In the genomic region with DNA sequence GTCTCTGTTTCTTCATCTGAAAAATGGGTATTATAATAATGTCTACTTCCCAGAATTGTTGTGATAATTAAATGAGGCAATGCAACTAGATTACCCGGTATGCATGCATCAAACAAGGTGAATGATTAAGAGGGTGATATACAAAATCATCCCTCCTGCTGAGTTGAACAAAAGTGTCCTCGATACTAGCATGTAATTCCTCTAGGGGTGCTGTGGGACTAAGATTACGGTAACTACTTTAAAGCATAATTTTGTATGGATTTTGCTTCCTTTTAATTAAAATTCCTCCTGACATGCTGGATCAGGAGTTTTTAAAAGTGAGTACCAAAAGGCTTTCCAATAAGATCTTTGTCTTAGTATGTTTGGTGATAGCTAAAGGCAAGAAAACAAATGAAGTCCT, we compare ENCODE assay signal across 3 cellular contexts.
TF ChIP-seq lines count a peak whose summit lies in the region.

No MANE protein-coding gene starts in this region.

TF ChIP-seq in SK-N-SH, 30 proteins besides CTCF, POLR2A, EP300 and RAD21:
- TF ChIP-seq ELF1 (IDR thresholded peaks at IDR 0.05), result no peak
- TF ChIP-seq, protein P1, sequence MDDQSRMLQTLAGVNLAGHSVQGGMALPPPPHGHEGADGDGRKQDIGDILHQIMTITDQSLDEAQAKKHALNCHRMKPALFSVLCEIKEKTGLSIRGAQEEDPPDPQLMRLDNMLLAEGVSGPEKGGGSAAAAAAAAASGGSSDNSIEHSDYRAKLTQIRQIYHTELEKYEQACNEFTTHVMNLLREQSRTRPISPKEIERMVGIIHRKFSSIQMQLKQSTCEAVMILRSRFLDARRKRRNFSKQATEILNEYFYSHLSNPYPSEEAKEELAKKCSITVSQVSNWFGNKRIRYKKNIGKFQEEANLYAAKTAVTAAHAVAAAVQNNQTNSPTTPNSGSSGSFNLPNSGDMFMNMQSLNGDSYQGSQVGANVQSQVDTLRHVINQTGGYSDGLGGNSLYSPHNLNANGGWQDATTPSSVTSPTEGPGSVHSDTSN (IDR thresholded peaks at IDR 0.05), result no peak
- no peak for TF ChIP-seq IRF3 (IDR thresholded peaks at IDR 0.05; ENCODE audit: low read depth, low read length)
- no peak for TF ChIP-seq EZH2phosphoT487 (IDR thresholded peaks at IDR 0.05; ENCODE audit: borderline replicate concordance, low read depth)
- TF ChIP-seq TAF1 (IDR thresholded peaks at IDR 0.05; ENCODE audit: borderline replicate concordance, low read depth, low read length), result no peak
- TF ChIP-seq, protein P2, sequence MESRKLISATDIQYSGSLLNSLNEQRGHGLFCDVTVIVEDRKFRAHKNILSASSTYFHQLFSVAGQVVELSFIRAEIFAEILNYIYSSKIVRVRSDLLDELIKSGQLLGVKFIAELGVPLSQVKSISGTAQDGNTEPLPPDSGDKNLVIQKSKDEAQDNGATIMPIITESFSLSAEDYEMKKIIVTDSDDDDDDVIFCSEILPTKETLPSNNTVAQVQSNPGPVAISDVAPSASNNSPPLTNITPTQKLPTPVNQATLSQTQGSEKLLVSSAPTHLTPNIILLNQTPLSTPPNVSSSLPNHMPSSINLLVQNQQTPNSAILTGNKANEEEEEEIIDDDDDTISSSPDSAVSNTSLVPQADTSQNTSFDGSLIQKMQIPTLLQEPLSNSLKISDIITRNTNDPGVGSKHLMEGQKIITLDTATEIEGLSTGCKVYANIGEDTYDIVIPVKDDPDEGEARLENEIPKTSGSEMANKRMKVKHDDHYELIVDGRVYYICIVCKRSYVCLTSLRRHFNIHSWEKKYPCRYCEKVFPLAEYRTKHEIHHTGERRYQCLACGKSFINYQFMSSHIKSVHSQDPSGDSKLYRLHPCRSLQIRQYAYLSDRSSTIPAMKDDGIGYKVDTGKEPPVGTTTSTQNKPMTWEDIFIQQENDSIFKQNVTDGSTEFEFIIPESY (IDR thresholded peaks at IDR 0.05; ENCODE audit: borderline replicate concordance, low read depth), result no peak

TF ChIP-seq in SK-N-SH treated with all-trans-retinoic acid at 6 μM for 48 hours, 23 proteins besides CTCF, POLR2A, EP300 and RAD21:
- no peak for TF ChIP-seq ESRRG (CRISPR knock-in tag; IDR thresholded peaks at IDR 0.05)
- no peak for TF ChIP-seq BACH2 (CRISPR knock-in tag; IDR thresholded peaks at IDR 0.05; ENCODE audit: borderline replicate concordance)
- no peak for TF ChIP-seq ZFP30 (CRISPR knock-in tag; IDR thresholded peaks at IDR 0.05)
- TF ChIP-seq ISL1 (CRISPR knock-in tag; IDR thresholded peaks at IDR 0.05), result no peak
- TF ChIP-seq CSRNP3 (CRISPR knock-in tag; IDR thresholded peaks at IDR 0.05), result no peak
- TF ChIP-seq CSDC2 (CRISPR knock-in tag; IDR thresholded peaks at IDR 0.05), result no peak

TF ChIP-seq in GM12878, 131 proteins besides CTCF, POLR2A, EP300 and RAD21:
- no peak for TF ChIP-seq PAX8 (IDR thresholded peaks at IDR 0.05)
